ENCODE assay signal across 14 cellular contexts in the genomic region with DNA sequence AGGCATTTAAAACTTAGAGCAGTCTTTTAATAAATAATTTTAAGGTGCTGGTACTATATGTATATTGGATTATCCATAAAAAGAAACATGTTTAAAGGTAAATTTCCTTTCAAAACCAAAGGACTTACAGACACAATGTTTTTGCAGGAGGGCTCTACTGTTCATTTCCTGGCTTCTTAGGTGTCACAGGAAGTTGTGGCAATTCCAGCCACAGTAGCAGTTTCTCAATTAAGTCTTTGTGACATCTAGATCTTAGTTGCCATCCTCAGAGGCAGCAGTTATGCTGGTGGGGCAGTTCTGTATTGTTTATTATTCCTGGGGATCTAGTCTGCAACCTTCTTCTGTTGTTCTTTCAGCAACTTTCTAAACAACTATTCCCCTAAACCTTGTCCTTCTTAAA.
DNase-seq lines count a peak whose midpoint lies in the region; ATAC-seq, FAIRE-seq and TF ChIP-seq lines count a peak whose summit lies in the region.
"Had no signal": no experiment of that assay in that cellular context is flagged by ENCODE, and none has a peak within 500 bp of the region (broad histone marks: within the 10 kb centered on the region; RNA-seq: fewer than 3 reads in every experiment).

No MANE protein-coding gene starts in this region.

- H2AFZ ChIP-seq in DND-41 (ENCODE audit: low read depth, low read length), result no peak overlapping the region
- H2AFZ ChIP-seq in HepG2 (ENCODE audit: low read length), result no peak overlapping the region

- CTCF ChIA-PET in HepG2 (lab: Yijun Ruan, JAX; ENCODE audit: low intra/inter-chr PET ratio, low total read pairs), result no interaction called here

- H3K4me3 ChIP-seq in DND-41 (ENCODE audit: low read depth in 1 of 2, low read length in 2 of 2), result no peak overlapping the region
- no peak overlapping the region for H3K4me3 ChIP-seq in Jurkat, Clone E6-1 (ENCODE audit: low read length)
- H3K4me3 ChIP-seq in HepG2 (replicated peaks in 1 of 3; ENCODE audit: insufficient read depth in 1 of 3, low read depth in 2 of 3, low read length in 3 of 3), result no peak overlapping the region

- no peak for TF ChIP-seq POLR2A in HepG2 (IDR thresholded peaks at IDR 0.05; ENCODE audit: insufficient read depth in 1 of 2, low read depth in 2 of 2, low read length in 2 of 2)

- no TSS peak for BruUV-seq in HepG2 (replicated peaks; lab: Mats Ljungman, UMichigan)

- no peaks in the 10 kb centered on the region for H3K9me3 ChIP-seq in DND-41 (ENCODE audit: insufficient read depth, low read length, severe bottlenecking)
- no peaks in the 10 kb centered on the region for H3K9me3 ChIP-seq in HepG2 (ENCODE audit: low read length)

- intact Hi-C loops in HepG2 (cut with micrococcal nuclease; ENCODE audit: unreplicated experiment), result no loop called here

- H3K9ac ChIP-seq in DND-41 (ENCODE audit: low read depth, low read length) (no peak overlapping the region), HepG2 (ENCODE audit: insufficient read depth, low read depth, low read length) (no peak overlapping the region)
- H3K9ac ChIP-seq: KMS-11 had no signal

- TF ChIP-seq EP300 in HepG2 (IDR thresholded peaks at IDR 0.05; ENCODE audit: low read depth in 2 of 2, low read length in 2 of 2) (no peak), HepG2 (CRISPR knock-in tag; IDR thresholded peaks at IDR 0.05; ENCODE audit: borderline replicate concordance) (no peak)

- H3K27me3 ChIP-seq in DND-41 (ENCODE audit: insufficient read depth, low read length, poor library complexity) (no peaks in the 10 kb centered on the region), HepG2 (ENCODE audit: control insufficient read depth in 1 of 2, insufficient read depth in 2 of 2, low read length in 2 of 2) (no peaks in the 10 kb centered on the region)

- H4K20me1 ChIP-seq in DND-41 (ENCODE audit: insufficient read depth, low read length) (no peaks in the 10 kb centered on the region), HepG2 (ENCODE audit: insufficient read depth, low read length) (no peaks in the 10 kb centered on the region)

- TF ChIP-seq CTCF in DND-41 (IDR thresholded peaks at IDR 0.05; ENCODE audit: borderline replicate concordance, extremely low read depth, low read length, poor library complexity, severe bottlenecking), result no peak
- TF ChIP-seq CTCF in HepG2 (CRISPR knock-in tag; IDR thresholded peaks at IDR 0.05), result no peak

- no peaks in the 10 kb centered on the region for H3K36me3 ChIP-seq in DND-41 (ENCODE audit: insufficient read depth, low read length)
- H3K36me3 ChIP-seq in HepG2 (replicated peaks in 1 of 2; ENCODE audit: control insufficient read depth in 1 of 2, insufficient read depth in 2 of 2, low read length in 2 of 2), result no peaks in the 10 kb centered on the region

- H3K79me2 ChIP-seq in DND-41 (ENCODE audit: insufficient read depth, low read length), result no peaks in the 10 kb centered on the region
- H3K79me2 ChIP-seq in HepG2 (ENCODE audit: insufficient read depth, low read length), result no peaks in the 10 kb centered on the region

- in situ Hi-C loops in HepG2 (cut with HindIII; ENCODE audit: extremely low pct_ligation_motif_present, low pct_unique_long_range_greater_than_20kb), result no loop called here

- H3K4me2 ChIP-seq in DND-41 (ENCODE audit: insufficient read depth, low read length) (no peak overlapping the region), HepG2 (ENCODE audit: low read depth, low read length) (no peak overlapping the region)
- H3K4me2 ChIP-seq: KMS-11 had no signal

- no peak for FAIRE-seq in HepG2 (lab: Jason Lieb, UNC)
- FAIRE-seq: GM12891, GM19239, H54 had no signal

- H3K4me1 ChIP-seq in DND-41 (ENCODE audit: insufficient read depth, low read length), result no peaks in the 10 kb centered on the region
- H3K4me1 ChIP-seq in HepG2 (ENCODE audit: insufficient read depth, low read length), result no peaks in the 10 kb centered on the region

- no peak for TF ChIP-seq RAD21 in HepG2 (CRISPR knock-in tag; IDR thresholded peaks at IDR 0.05)

- H3K27ac ChIP-seq in DND-41 (ENCODE audit: low read length) (no peak overlapping the region), HepG2 (ENCODE audit: extremely low read length, insufficient read depth, low read length) (no peak overlapping the region)
- H3K27ac ChIP-seq: KMS-11 had no signal

- no peak for DNase-seq in DND-41
- DNase-seq in Jurkat, Clone E6-1 (ENCODE audit: low read depth, low spot score), result peak; percentile 50
- peak; percentile 70 for DNase-seq in OCI-M1 (lab: John Stamatoyannopoulos, UW)
- DNase-seq in pons (ENCODE audit: low spot score), result peak; percentile 8
- no peak for DNase-seq in OCI-M2 (lab: John Stamatoyannopoulos, UW; ENCODE audit: unreplicated experiment)
- DNase-seq in HepG2 (ENCODE audit: low spot score), result no peak
- DNase-seq: CD8-positive, alpha-beta memory T cell; DMS53 had no signal

- POLR2A ChIA-PET in HepG2 (lab: Yijun Ruan, JAX), result no interaction called here

- ATAC-seq in DND-41 (ENCODE audit: insufficient read depth, low read depth) (peak; percentile 44; the same call in 1 of the 3 replicates), HepG2 (no peak), GM21367 (IDR thresholded peaks at IDR 0.05; ENCODE audit: unreplicated experiment) (no peak)
- ATAC-seq: HCT116 had no signal

TF ChIP-seq in HepG2, 621 proteins besides CTCF, POLR2A, EP300 and RAD21 (continues in another document):
- TF ChIP-seq SMARCC2 (IDR thresholded peaks at IDR 0.05) (no peak), ZSCAN22 (CRISPR knock-in tag; IDR thresholded peaks at IDR 0.05) (no peak), TAF1 (CRISPR knock-in tag; IDR thresholded peaks at IDR 0.05) (no peak), ZNF704 (CRISPR knock-in tag; IDR thresholded peaks at IDR 0.05; ENCODE audit: borderline replicate concordance) (no peak), ZNF136 (CRISPR knock-in tag; IDR thresholded peaks at IDR 0.05; ENCODE audit: low read depth) (no peak), ZSCAN29 (CRISPR knock-in tag; conservative IDR thresholded peaks at IDR 0.05) (no peak), FOXA3 (CRISPR knock-in tag; IDR thresholded peaks at IDR 0.05) (no peak), CREB1 (IDR thresholded peaks at IDR 0.05) (no peak), CREB1 (CRISPR knock-in tag; IDR thresholded peaks at IDR 0.05) (no peak), KDM1A (CRISPR knock-in tag; IDR thresholded peaks at IDR 0.05) (no peak)
- TF ChIP-seq, protein P1, sequence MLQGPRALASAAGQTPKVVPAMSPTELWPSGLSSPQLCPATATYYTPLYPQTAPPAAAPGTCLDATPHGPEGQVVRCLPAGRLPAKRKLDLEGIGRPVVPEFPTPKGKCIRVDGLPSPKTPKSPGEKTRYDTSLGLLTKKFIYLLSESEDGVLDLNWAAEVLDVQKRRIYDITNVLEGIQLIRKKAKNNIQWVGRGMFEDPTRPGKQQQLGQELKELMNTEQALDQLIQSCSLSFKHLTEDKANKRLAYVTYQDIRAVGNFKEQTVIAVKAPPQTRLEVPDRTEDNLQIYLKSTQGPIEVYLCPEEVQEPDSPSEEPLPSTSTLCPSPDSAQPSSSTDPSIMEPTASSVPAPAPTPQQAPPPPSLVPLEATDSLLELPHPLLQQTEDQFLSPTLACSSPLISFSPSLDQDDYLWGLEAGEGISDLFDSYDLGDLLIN (CRISPR knock-in tag; IDR thresholded peaks at IDR 0.05; ENCODE audit: borderline replicate concordance), result no peak
- TF ChIP-seq, protein P2, sequence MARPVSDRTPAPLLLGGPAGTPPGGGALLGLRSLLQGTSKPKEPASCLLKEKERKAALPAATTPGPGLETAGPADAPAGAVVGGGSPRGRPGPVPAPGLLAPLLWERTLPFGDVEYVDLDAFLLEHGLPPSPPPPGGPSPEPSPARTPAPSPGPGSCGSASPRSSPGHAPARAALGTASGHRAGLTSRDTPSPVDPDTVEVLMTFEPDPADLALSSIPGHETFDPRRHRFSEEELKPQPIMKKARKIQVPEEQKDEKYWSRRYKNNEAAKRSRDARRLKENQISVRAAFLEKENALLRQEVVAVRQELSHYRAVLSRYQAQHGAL (CRISPR knock-in tag; IDR thresholded peaks at IDR 0.05; ENCODE audit: not compliant biosample characterization), result no peak

Comparison
In these comparisons a context has a peak if more than half of its experiments do, and no peak if none do; other contexts are left out.
1. DNase-seq: peak in Jurkat, Clone E6-1 (single experiment), OCI-M1 (single experiment) and pons (single experiment); none in DND-41 (single experiment), OCI-M2 (single experiment) and HepG2 (single experiment).